Comparison of ENCODE assay signal across 16 cellular contexts in the genomic region with DNA sequence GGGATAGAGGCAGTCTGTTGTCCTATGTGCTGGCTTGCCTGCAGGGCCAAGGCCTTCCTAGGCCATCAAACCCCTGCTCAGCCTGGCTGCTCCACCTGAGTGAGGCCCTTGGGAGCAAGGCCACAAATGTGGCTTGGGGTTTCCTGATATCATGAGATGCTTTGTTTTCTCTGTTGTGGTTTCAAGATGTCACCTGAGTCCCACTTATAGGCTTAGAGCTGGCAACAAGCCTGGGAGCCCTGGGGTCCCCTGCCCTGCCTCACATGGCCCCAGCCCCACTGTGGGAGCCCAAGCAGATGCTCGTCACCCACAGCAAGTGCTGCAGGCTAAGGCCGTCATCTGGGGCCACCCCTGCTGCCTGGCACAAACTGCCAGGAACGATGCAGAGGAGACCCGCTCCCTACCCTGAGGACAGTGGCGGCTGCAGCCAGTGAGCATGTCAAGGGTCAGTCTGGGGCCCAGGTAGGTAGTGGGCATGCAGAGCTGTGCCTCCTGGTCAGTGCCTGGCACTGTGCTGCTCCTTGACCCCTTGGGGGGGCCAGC.
DNase-seq lines count a peak whose midpoint lies in the region; ATAC-seq and TF ChIP-seq lines count a peak whose summit lies in the region.
"Had no signal": no experiment of that assay in that cellular context is flagged by ENCODE, and none has a peak within 500 bp of the region (broad histone marks: within the 10 kb centered on the region; RNA-seq: fewer than 3 reads in every experiment).

No MANE protein-coding gene starts in this region.

- no peak overlapping the region for H3K27ac Mint-ChIP-seq in activated CD4-positive, alpha-beta memory T cell treated with anti-CD3 and anti-CD28 coated beads for 36 hours
- no peak overlapping the region for H3K27ac Mint-ChIP-seq in nephron progenitor cell
- H3K27ac Mint-ChIP-seq: activated B cell treated with CpG ODN at 0.5 μM for 24 hours had no signal

- H3K4me1 ChIP-seq in right lobe of liver, result peaks cover 0 to 16% (median 5%) of the 10 kb centered on the region in 4 donors
- H3K4me1 ChIP-seq in upper lobe of right lung, result peaks cover 22% of the 10 kb centered on the region
- peaks cover 0 to 33% (median 24%) of the 10 kb centered on the region in 3 donors for H3K4me1 ChIP-seq in gastroesophageal sphincter
- H3K4me1 ChIP-seq: foreskin keratinocyte had no signal

- ATAC-seq in right lobe of liver (no peak), upper lobe of right lung (no peak), gastroesophageal sphincter (no peak)
- ATAC-seq: foreskin keratinocyte had no signal

- intact Hi-C loops in activated CD4-positive, alpha-beta memory T cell treated with anti-CD3 and anti-CD28 coated beads for 36 hours (cut with micrococcal nuclease), result no loop called here
- intact Hi-C loops in right lobe of liver (cut with DNase I), result no loop called here
- intact Hi-C loops in upper lobe of right lung (cut with DNase I), result no loop called here

- H3K4me3 Mint-ChIP-seq in activated CD4-positive, alpha-beta memory T cell treated with anti-CD3 and anti-CD28 coated beads for 36 hours, result no peak overlapping the region
- no peak overlapping the region for H3K4me3 Mint-ChIP-seq in nephron progenitor cell
- H3K4me3 Mint-ChIP-seq: activated B cell treated with CpG ODN at 0.5 μM for 24 hours, neural crest cell had no signal

- H3K36me3 ChIP-seq in right lobe of liver, result no peaks in the 10 kb centered on the region
- H3K36me3 ChIP-seq in upper lobe of right lung, result no peaks in the 10 kb centered on the region
- no peaks in the 10 kb centered on the region for H3K36me3 ChIP-seq in gastroesophageal sphincter

- no CpG with 5 or more reads among the region's 5 CpGs for WGBS in right lobe of liver (ENCODE audit: insufficient coverage, low coverage, low lambda C conversion rate, missing lambda C conversion rate)
- no CpG with 5 or more reads among the region's 5 CpGs for whole genome bisulfite sequencing in gastroesophageal sphincter (ENCODE audit: low coverage in 1 of 2), 2 donors

- no peak for TF ChIP-seq CTCF in right lobe of liver (IDR thresholded peaks at IDR 0.05)
- TF ChIP-seq CTCF in upper lobe of right lung (IDR thresholded peaks at IDR 0.05), result no peak
- no peak for TF ChIP-seq CTCF in nephron progenitor cell (IDR thresholded peaks at IDR 0.05)
- TF ChIP-seq CTCF in gastroesophageal sphincter (IDR thresholded peaks at IDR 0.05), result no peak

- H3K9me3 Mint-ChIP-seq in activated CD4-positive, alpha-beta memory T cell treated with anti-CD3 and anti-CD28 coated beads for 36 hours, result no peaks in the 10 kb centered on the region
- no peaks in the 10 kb centered on the region for H3K9me3 Mint-ChIP-seq in nephron progenitor cell
- H3K9me3 Mint-ChIP-seq: activated B cell treated with CpG ODN at 0.5 μM for 24 hours, neural crest cell had no signal

- TF ChIP-seq POLR2A in right lobe of liver (IDR thresholded peaks at IDR 0.05) (no peak), gastroesophageal sphincter (IDR thresholded peaks at IDR 0.05) (no peak)

- DNase-seq in stimulated activated CD4-positive, alpha-beta T cell treated with anti-CD3 and anti-CD28 coated beads, Interleukin-1b, Interleukin-23, amount 100 ng/mL, for 48 hours, result peak; percentile 0
- DNase-seq in stimulated activated CD4-positive, alpha-beta T cell treated with anti-CD3 and anti-CD28 coated beads, Interleukin-15, amount 100 ng/mL, for 24 hours, result no peak
- peak; percentile 9 for DNase-seq in activated CD4-positive, alpha-beta memory T cell treated with anti-CD3 and anti-CD28 coated beads for 36 hours
- DNase-seq in right lobe of liver, result peak; percentile 5 to 54 (median 39)
- DNase-seq in upper lobe of right lung, result peak; percentile 52
- no peak for DNase-seq in nephron progenitor cell
- no peak for DNase-seq in SHP77 (lab: John Stamatoyannopoulos, UW)
- DNase-seq: amniotic stem cell, C1 segment of cervical spinal cord, foreskin keratinocyte, NCI-H748 treated with DMSO at 0.1 percent for 48 hours, SIG-M5 had no signal

- H3K27me3 ChIP-seq in right lobe of liver, result no peaks in the 10 kb centered on the region
- H3K27me3 ChIP-seq in upper lobe of right lung, result no peaks in the 10 kb centered on the region
- no peaks in the 10 kb centered on the region for H3K27me3 ChIP-seq in gastroesophageal sphincter

- H3K27ac ChIP-seq in right lobe of liver (no peak overlapping the region), upper lobe of right lung (no peak overlapping the region), gastroesophageal sphincter (no peak overlapping the region)
- H3K27ac ChIP-seq: foreskin keratinocyte, HL-60 had no signal

- H3K27me3 Mint-ChIP-seq in activated CD4-positive, alpha-beta memory T cell treated with anti-CD3 and anti-CD28 coated beads for 36 hours, result no peaks in the 10 kb centered on the region
- peaks cover 12% of the 10 kb centered on the region for H3K27me3 Mint-ChIP-seq in nephron progenitor cell (ENCODE audit: low read depth, poor library complexity)
- H3K27me3 Mint-ChIP-seq: activated B cell treated with CpG ODN at 0.5 μM for 24 hours had no signal

- H3K9me3 ChIP-seq in right lobe of liver (no peaks in the 10 kb centered on the region), upper lobe of right lung (no peaks in the 10 kb centered on the region), gastroesophageal sphincter (no peaks in the 10 kb centered on the region)

- TF ChIP-seq EP300 in gastroesophageal sphincter (IDR thresholded peaks at IDR 0.05), result no peak

- CTCF ChIA-PET in activated CD4-positive, alpha-beta memory T cell treated with anti-CD3 and anti-CD28 coated beads for 36 hours (lab: Charles Lee), result no interaction called here

- POLR2A ChIA-PET in activated CD4-positive, alpha-beta memory T cell treated with anti-CD3 and anti-CD28 coated beads for 36 hours (lab: Charles Lee), result no interaction called here

- no peaks in the 10 kb centered on the region for H3K36me3 Mint-ChIP-seq in activated CD4-positive, alpha-beta memory T cell treated with anti-CD3 and anti-CD28 coated beads for 36 hours
- no peaks in the 10 kb centered on the region for H3K36me3 Mint-ChIP-seq in nephron progenitor cell (ENCODE audit: low read depth)

- no peak overlapping the region for H3K4me3 ChIP-seq in right lobe of liver
- H3K4me3 ChIP-seq in upper lobe of right lung, result no peak overlapping the region
- no peak overlapping the region for H3K4me3 ChIP-seq in gastroesophageal sphincter

- peaks cover 13% of the 10 kb centered on the region for H3K4me1 Mint-ChIP-seq in activated CD4-positive, alpha-beta memory T cell treated with anti-CD3 and anti-CD28 coated beads for 36 hours (ENCODE audit: low read depth)
- H3K4me1 Mint-ChIP-seq in nephron progenitor cell, result peaks cover 34% of the 10 kb centered on the region
- H3K4me1 Mint-ChIP-seq: activated B cell treated with CpG ODN at 0.5 μM for 24 hours had no signal

Comparison
In these comparisons a context has a peak if more than half of its experiments do, and no peak if none do; other contexts are left out.
1. DNase-seq: peak in stimulated activated CD4-positive, alpha-beta T cell treated with anti-CD3 and anti-CD28 coated beads, Interleukin-1b, Interleukin-23, amount 100 ng/mL, for 48 hours (single experiment), activated CD4-positive, alpha-beta memory T cell treated with anti-CD3 and anti-CD28 coated beads for 36 hours (single experiment), right lobe of liver (3 of 3) and upper lobe of right lung (single experiment); none in stimulated activated CD4-positive, alpha-beta T cell treated with anti-CD3 and anti-CD28 coated beads, Interleukin-15, amount 100 ng/mL, for 24 hours (single experiment), nephron progenitor cell (single experiment) and SHP77 (0 of 2).